13 cellular contexts compared by ENCODE assay signal in the genomic region with DNA sequence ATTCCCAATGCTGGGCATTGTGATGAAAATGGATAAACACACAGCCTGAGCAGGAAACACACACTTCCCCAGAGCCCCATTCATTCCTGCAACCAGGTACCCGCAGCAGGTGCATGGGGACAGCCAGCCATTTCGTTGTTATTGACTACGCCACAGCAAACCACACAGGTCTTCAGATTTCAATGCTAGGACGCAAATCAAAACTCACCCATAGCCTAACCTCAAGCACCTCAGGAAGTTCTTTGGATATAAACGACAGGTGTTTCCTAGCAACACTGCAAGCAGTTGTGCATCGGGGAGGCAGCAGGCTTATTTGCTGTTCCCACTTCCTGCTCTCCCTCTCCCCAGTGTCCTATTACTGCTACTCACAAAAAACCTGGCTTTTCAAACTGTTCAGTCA.
DNase-seq lines count a peak whose midpoint lies in the region; ATAC-seq and TF ChIP-seq lines count a peak whose summit lies in the region.
"Had no signal": no experiment of that assay in that cellular context is flagged by ENCODE, and none has a peak within 500 bp of the region (broad histone marks: within the 10 kb centered on the region; RNA-seq: fewer than 3 reads in every experiment).

No MANE protein-coding gene starts in this region.

- H3K9me3 ChIP-seq in CD8-positive, alpha-beta memory T cell (ENCODE audit: low read length), result no peaks in the 10 kb centered on the region
- H3K9me3 ChIP-seq in right lobe of liver (no peaks in the 10 kb centered on the region), aorta (ENCODE audit: control insufficient read depth, low read length) (no peaks in the 10 kb centered on the region)
- H3K9me3 ChIP-seq: sigmoid colon, tibial artery had no signal

- WGBS in right lobe of liver (ENCODE audit: insufficient coverage, low coverage, low lambda C conversion rate, missing lambda C conversion rate), result 45% methylated on average over 6 of the region's 6 CpGs
- 74 to 76% methylated on average over 6 of the region's 6 CpGs for WGBS in aorta, 2 donors

- H3K4me1 ChIP-seq in CD8-positive, alpha-beta memory T cell (ENCODE audit: insufficient read depth, low read length), result peaks cover 19% of the 10 kb centered on the region
- H3K4me1 ChIP-seq in right lobe of liver (no peaks in the 10 kb centered on the region), aorta (ENCODE audit: control insufficient read depth in 1 of 2, insufficient read depth in 2 of 2, low read length in 2 of 2) (no peaks in the 10 kb centered on the region)
- H3K4me1 ChIP-seq: sigmoid colon, tibial artery had no signal

- intact Hi-C loops in right lobe of liver (cut with DNase I), result loop anchor here in 1 of 2 donors (10.0 kb wide), 1 partner anchor 318 kb away; no protein-coding TSS in a partner anchor
- intact Hi-C loops in aorta (cut with DNase I), result no loop called here
- intact Hi-C loops in posterior vena cava (cut with DNase I), result no loop called here

- H3K4me3 ChIP-seq in CD8-positive, alpha-beta memory T cell (ENCODE audit: low read length), result peak overlapping the region; percentile 26
- no peak overlapping the region for H3K4me3 ChIP-seq in right lobe of liver
- no peak overlapping the region for H3K4me3 ChIP-seq in aorta (ENCODE audit: low read length in 2 of 2)
- H3K4me3 ChIP-seq: GM23248, K562, sigmoid colon, tibial artery had no signal

- H3K27ac Mint-ChIP-seq in CD8-positive, alpha-beta memory T cell, result peak overlapping the region; percentile 60 to 97 (median 89)
- peak overlapping the region; percentile 82 for H3K27ac Mint-ChIP-seq in central memory CD8-positive, alpha-beta T cell (ENCODE audit: low read depth)

- peaks cover 24 to 43% (median 40%) of the 10 kb centered on the region in 3 donors for H3K4me1 Mint-ChIP-seq in CD8-positive, alpha-beta memory T cell
- peaks cover 19% of the 10 kb centered on the region for H3K4me1 Mint-ChIP-seq in central memory CD8-positive, alpha-beta T cell

- no peaks in the 10 kb centered on the region for H3K27me3 ChIP-seq in CD8-positive, alpha-beta memory T cell (ENCODE audit: insufficient read depth, low read length, poor library complexity, severe bottlenecking)
- no peaks in the 10 kb centered on the region for H3K27me3 ChIP-seq in right lobe of liver
- H3K27me3 ChIP-seq in aorta (ENCODE audit: control insufficient read depth in 1 of 2, insufficient read depth in 2 of 2, low read length in 1 of 2), result no peaks in the 10 kb centered on the region
- H3K27me3 ChIP-seq: sigmoid colon, tibial artery had no signal

- POLR2A ChIA-PET in CD8-positive, alpha-beta memory T cell (lab: Charles Lee), result no interaction called here

- ATAC-seq in HG02642 (IDR thresholded peaks at IDR 0.05; ENCODE audit: poor library complexity, unreplicated experiment) (peak; percentile 46), right lobe of liver (no peak), aorta (ENCODE audit: low FRiP score) (no peak)
- peak; percentile 89 for ATAC-seq in central memory CD8-positive, alpha-beta T cell (replicated peaks; ENCODE audit: extremely low read depth, poor library complexity, severe bottlenecking)
- ATAC-seq: K562 had no signal

- H3K4me3 Mint-ChIP-seq in CD8-positive, alpha-beta memory T cell, result peak overlapping the region; percentile 5 to 68 (median 36)
- H3K4me3 Mint-ChIP-seq in central memory CD8-positive, alpha-beta T cell, result peak overlapping the region; percentile 23

- DNase-seq in CD8-positive, alpha-beta memory T cell, result peak in 4 of 5 donors; percentile 11 to 86 (median 70)
- DNase-seq in NCI-H69 (lab: John Stamatoyannopoulos, UW) (peak; percentile 69), right lobe of liver (no peak), aorta (no peak), posterior vena cava (ENCODE audit: low spot score) (no peak), Ammon's horn (ENCODE audit: low spot score) (no peak)
- DNase-seq in central memory CD8-positive, alpha-beta T cell (ENCODE audit: low spot score in 2 of 2), result peak; percentile 22 to 35
- DNase-seq: GM23248, sigmoid colon, T1000, tibial artery had no signal

- H3K36me3 ChIP-seq in CD8-positive, alpha-beta memory T cell (ENCODE audit: insufficient read depth, low read length), result no peaks in the 10 kb centered on the region
- H3K36me3 ChIP-seq in right lobe of liver (peaks cover 0 to 17% (median 0%) of the 10 kb centered on the region in 4 donors), aorta (ENCODE audit: control insufficient read depth in 1 of 2, insufficient read depth in 2 of 2, low read length in 1 of 2) (no peaks in the 10 kb centered on the region)
- H3K36me3 ChIP-seq: sigmoid colon, tibial artery had no signal

- TF ChIP-seq POLR2A in right lobe of liver (IDR thresholded peaks at IDR 0.05), result no peak

- no peak for TF ChIP-seq CTCF in right lobe of liver (IDR thresholded peaks at IDR 0.05)

- H3K27me3 Mint-ChIP-seq in CD8-positive, alpha-beta memory T cell, result no peaks in the 10 kb centered on the region
- H3K27me3 Mint-ChIP-seq in central memory CD8-positive, alpha-beta T cell, result no peaks in the 10 kb centered on the region

- no peak overlapping the region for H3K27ac ChIP-seq in CD8-positive, alpha-beta memory T cell (ENCODE audit: low read depth, low read length)
- no peak overlapping the region for H3K27ac ChIP-seq in right lobe of liver
- no peak overlapping the region for H3K27ac ChIP-seq in aorta (ENCODE audit: low read depth in 1 of 2, low read length in 2 of 2)
- H3K27ac ChIP-seq: GM23248, sigmoid colon, tibial artery had no signal

- H3K36me3 Mint-ChIP-seq in CD8-positive, alpha-beta memory T cell, result peaks cover 8 to 31% (median 15%) of the 10 kb centered on the region in 3 donors
- H3K36me3 Mint-ChIP-seq in central memory CD8-positive, alpha-beta T cell (ENCODE audit: insufficient read depth), result peaks cover 14% of the 10 kb centered on the region

- CTCF ChIA-PET in CD8-positive, alpha-beta memory T cell (lab: Charles Lee), result interaction anchor here (1.6 kb wide), 1 partner anchor 51 kb away, joined by 3 read pairs; no protein-coding TSS in a partner anchor

- peaks cover 0 to 2% (median 0%) of the 10 kb centered on the region in 5 donors for H3K9me3 Mint-ChIP-seq in CD8-positive, alpha-beta memory T cell
- no peaks in the 10 kb centered on the region for H3K9me3 Mint-ChIP-seq in central memory CD8-positive, alpha-beta T cell

Comparison
In these comparisons a context has a peak if more than half of its experiments do, and no peak if none do; other contexts are left out.
1. DNase-seq: peak in CD8-positive, alpha-beta memory T cell (4 of 5), NCI-H69 (single experiment) and central memory CD8-positive, alpha-beta T cell (2 of 2); none in right lobe of liver (0 of 3), aorta (0 of 2), posterior vena cava (single experiment) and Ammon's horn (single experiment).
2. ATAC-seq: peak in HG02642 (single experiment) and central memory CD8-positive, alpha-beta T cell (single experiment); none in right lobe of liver (0 of 4) and aorta (single experiment).